In genomic region chr3:40718209-40718608, GRCh38 we compare ENCODE assay signal across 11 cellular contexts.
DNase-seq lines count a peak whose midpoint lies in the region; ATAC-seq and TF ChIP-seq lines count a peak whose summit lies in the region.
"Had no signal": no experiment of that assay in that cellular context is flagged by ENCODE, and none has a peak within 500 bp of the region (broad histone marks: within the 10 kb centered on the region; RNA-seq: fewer than 3 reads in every experiment).

No MANE protein-coding gene starts in this region.

- H3K27me3 Mint-ChIP-seq in naive B cell: no peaks in the 10 kb centered on the region

- no peak for TF ChIP-seq CTCF in gastrocnemius medialis (IDR thresholded peaks at IDR 0.05 in 4 of 5, conservative IDR thresholded peaks at IDR 0.05 in 1 of 5)

- no peak overlapping the region for H3K27ac ChIP-seq in gastrocnemius medialis
- H3K27ac ChIP-seq: ascending aorta had no signal

- TF ChIP-seq POLR2A in gastrocnemius medialis (IDR thresholded peaks at IDR 0.05): no peak

- no peaks in the 10 kb centered on the region for H3K36me3 Mint-ChIP-seq in naive B cell

- H3K27me3 ChIP-seq in gastrocnemius medialis: no peaks in the 10 kb centered on the region
- H3K27me3 ChIP-seq: ascending aorta had no signal

- H3K4me3 Mint-ChIP-seq in naive B cell: peak overlapping the region in 2 of 8 donors; percentile 9 to 17
- H3K4me3 Mint-ChIP-seq: T-helper 17 cell had no signal

- H3K36me3 ChIP-seq in gastrocnemius medialis: no peaks in the 10 kb centered on the region
- H3K36me3 ChIP-seq: ascending aorta had no signal

- H3K4me3 ChIP-seq in gastrocnemius medialis: no peak overlapping the region
- H3K4me3 ChIP-seq: ascending aorta had no signal

- intact Hi-C loops in gastrocnemius medialis (cut with DNase I; ENCODE audit: low total_unique reads): no loop called here

- peaks cover 0 to 5% of the 10 kb centered on the region in 2 donors for H3K4me1 ChIP-seq in gastrocnemius medialis

- in situ Hi-C loops in gastrocnemius medialis (cut with MboI; ENCODE audit: low sequenced_read_pairs in 4 of 4): no loop called here

- H3K9me3 Mint-ChIP-seq in naive B cell: peaks cover 0 to 2% (median 0%) of the 10 kb centered on the region in 7 donors

- DNase-seq in HPDE6-E6E7 (ENCODE audit: extremely low spot score) (peak; percentile 8), naive B cell (no peak), NCI-H2107 treated with DMSO at 0.1 percent for 48 hours (lab: John Stamatoyannopoulos, UW; ENCODE audit: unreplicated experiment) (no peak), gastrocnemius medialis (no peak), NCI-H345 treated with DMSO at 0.1 percent for 48 hours (lab: John Stamatoyannopoulos, UW; ENCODE audit: unreplicated experiment) (no peak)
- no peak for DNase-seq in activated CD4-positive, alpha-beta T cell treated with anti-CD3 and anti-CD28 coated beads for 48 hours
- DNase-seq: NCI-H748 treated with DMSO at 0.1 percent for 48 hours, T-helper 17 cell had no signal

- H3K4me1 Mint-ChIP-seq in naive B cell: peaks cover 45 to 52% (median 47%) of the 10 kb centered on the region in 3 donors

- H3K27ac Mint-ChIP-seq in naive B cell: peak overlapping the region; percentile 30 to 88 (median 66)
- H3K27ac Mint-ChIP-seq: T-helper 17 cell had no signal

- ATAC-seq in GM19023 (IDR thresholded peaks at IDR 0.05; ENCODE audit: unreplicated experiment): peak; percentile 27
- ATAC-seq in HG02610 (IDR thresholded peaks at IDR 0.05; ENCODE audit: unreplicated experiment): peak; percentile 33
- ATAC-seq in naive B cell (ENCODE audit: low read depth in 2 of 2): no peak
- no peak for ATAC-seq in gastrocnemius medialis
- ATAC-seq: T-helper 17 cell had no signal

- no peaks in the 10 kb centered on the region for H3K9me3 ChIP-seq in gastrocnemius medialis
- H3K9me3 ChIP-seq: ascending aorta had no signal

Comparison
In these comparisons a context has a peak if more than half of its experiments do, and no peak if none do; other contexts are left out.
1. ATAC-seq: peak in GM19023 (single experiment) and HG02610 (single experiment); none in naive B cell (0 of 2) and gastrocnemius medialis (0 of 2).